In the genomic region with DNA sequence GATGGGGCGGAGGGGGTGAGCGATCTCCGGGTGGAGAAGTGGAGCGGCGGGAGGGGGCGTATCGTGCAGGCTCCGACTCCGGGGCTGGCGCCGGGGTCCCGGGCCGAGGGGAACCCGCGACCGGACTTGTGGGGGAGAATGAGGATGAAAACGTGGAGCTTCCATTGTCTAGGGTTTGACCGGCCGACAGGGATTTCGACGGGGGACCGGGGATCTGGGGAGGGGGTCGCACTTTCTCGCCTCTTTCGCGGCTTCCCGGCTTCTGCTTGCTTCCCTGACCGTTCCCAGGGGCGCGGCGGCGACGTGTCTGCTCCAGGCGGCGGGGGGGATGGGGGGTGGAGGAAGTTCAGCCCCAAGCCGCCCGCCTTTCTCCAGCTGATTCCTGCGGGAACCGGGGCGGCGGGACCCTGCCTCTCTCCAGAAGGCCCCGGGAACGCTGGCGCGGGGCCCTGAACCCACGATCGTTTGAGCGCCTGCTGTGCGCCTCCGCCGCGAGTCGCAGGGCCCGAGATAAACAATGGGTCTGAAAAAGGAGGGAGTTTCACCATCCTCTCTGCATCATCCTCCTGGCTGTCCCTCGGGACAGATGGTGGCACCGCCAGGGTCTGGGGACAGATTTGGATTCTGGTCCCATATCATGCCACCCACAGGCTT, we compare ENCODE assay signal across 1 cellular context.
TF ChIP-seq lines count a peak whose summit lies in the region.

No MANE protein-coding gene starts in this region.

TF ChIP-seq in SK-N-SH, 30 proteins besides CTCF, POLR2A, EP300 and RAD21 (continued from another document):
- TF ChIP-seq, protein P1, sequence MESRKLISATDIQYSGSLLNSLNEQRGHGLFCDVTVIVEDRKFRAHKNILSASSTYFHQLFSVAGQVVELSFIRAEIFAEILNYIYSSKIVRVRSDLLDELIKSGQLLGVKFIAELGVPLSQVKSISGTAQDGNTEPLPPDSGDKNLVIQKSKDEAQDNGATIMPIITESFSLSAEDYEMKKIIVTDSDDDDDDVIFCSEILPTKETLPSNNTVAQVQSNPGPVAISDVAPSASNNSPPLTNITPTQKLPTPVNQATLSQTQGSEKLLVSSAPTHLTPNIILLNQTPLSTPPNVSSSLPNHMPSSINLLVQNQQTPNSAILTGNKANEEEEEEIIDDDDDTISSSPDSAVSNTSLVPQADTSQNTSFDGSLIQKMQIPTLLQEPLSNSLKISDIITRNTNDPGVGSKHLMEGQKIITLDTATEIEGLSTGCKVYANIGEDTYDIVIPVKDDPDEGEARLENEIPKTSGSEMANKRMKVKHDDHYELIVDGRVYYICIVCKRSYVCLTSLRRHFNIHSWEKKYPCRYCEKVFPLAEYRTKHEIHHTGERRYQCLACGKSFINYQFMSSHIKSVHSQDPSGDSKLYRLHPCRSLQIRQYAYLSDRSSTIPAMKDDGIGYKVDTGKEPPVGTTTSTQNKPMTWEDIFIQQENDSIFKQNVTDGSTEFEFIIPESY (IDR thresholded peaks at IDR 0.05; ENCODE audit: borderline replicate concordance, low read depth), result no peak
- TF ChIP-seq, protein P2, sequence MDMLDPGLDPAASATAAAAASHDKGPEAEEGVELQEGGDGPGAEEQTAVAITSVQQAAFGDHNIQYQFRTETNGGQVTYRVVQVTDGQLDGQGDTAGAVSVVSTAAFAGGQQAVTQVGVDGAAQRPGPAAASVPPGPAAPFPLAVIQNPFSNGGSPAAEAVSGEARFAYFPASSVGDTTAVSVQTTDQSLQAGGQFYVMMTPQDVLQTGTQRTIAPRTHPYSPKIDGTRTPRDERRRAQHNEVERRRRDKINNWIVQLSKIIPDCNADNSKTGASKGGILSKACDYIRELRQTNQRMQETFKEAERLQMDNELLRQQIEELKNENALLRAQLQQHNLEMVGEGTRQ (IDR thresholded peaks at IDR 0.05; ENCODE audit: borderline replicate concordance, low read depth, low read length), result no peak
- TF ChIP-seq FOXM1 (IDR thresholded peaks at IDR 0.05; ENCODE audit: low read depth) (no peak), SIN3A (IDR thresholded peaks at IDR 0.05; ENCODE audit: borderline replicate concordance, low read depth, low read length) (no peak)
